Comparison of ENCODE assay signal across 8 cellular contexts in the genomic region with DNA sequence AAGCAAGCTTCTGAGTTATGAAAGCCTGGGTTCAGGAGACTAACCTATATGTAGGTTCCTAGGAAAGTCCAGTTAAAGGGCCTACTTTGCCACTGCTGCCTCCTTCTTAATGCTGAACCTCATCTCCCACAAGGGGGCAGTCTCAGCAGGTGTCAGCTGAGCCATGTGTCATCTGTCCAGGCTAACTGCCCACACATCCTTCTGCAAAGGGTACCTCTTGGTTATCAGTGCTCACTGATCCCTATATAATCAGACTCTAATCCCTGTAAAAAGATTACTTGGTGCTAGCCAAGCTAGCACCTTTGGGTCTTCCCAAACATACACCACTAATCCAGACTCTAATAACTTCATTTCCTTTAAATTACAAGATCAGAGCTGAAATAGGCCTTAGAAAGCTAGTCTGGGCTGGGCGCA. TPM values are rescaled to one million over a fixed set of nuclear protein-coding genes. Genes with fewer than 3 reads are reported as not detected.
DNase-seq lines count a peak whose midpoint lies in the region; ATAC-seq and TF ChIP-seq lines count a peak whose summit lies in the region.

No MANE protein-coding gene starts in this region.

- H3K27ac ChIP-seq in breast epithelium: no peak overlapping the region

- intact Hi-C loops in breast epithelium (cut with DNase I; ENCODE audit: low total_unique reads): no loop called here

- no peaks in the 10 kb centered on the region for H3K27me3 ChIP-seq in breast epithelium

- peaks cover 0 to 3% of the 10 kb centered on the region in 2 donors for H3K4me1 ChIP-seq in breast epithelium

- DNase-seq in NOMO-1 (lab: John Stamatoyannopoulos, UW; ENCODE audit: unreplicated experiment in 2 of 2): peak; percentile 26 to 56
- no peak for DNase-seq in NOMO-1 treated with dmso at 0.1 percent for 144 hours (lab: John Stamatoyannopoulos, UW; ENCODE audit: unreplicated experiment)
- DNase-seq in NCI-H2029 (lab: John Stamatoyannopoulos, UW): peak; percentile 76
- DNase-seq in UCSD-AML1 (lab: John Stamatoyannopoulos, UW; ENCODE audit: unreplicated experiment): peak; percentile 42
- no peak for DNase-seq in breast epithelium (ENCODE audit: low spot score in 2 of 2)
- DNase-seq in kidney glomerular epithelial cell (lab: John Stamatoyannopoulos, UW): peak; percentile 54
- peak; percentile 29 for DNase-seq in stimulated activated CD8-positive, alpha-beta memory T cell treated with anti-CD3 and anti-CD28 coated beads, Interleukin-12 subunit alpha, Interleukin-12 subunit beta, amount 100 ng/mL, for 1 hour (ENCODE audit: low read depth)

- H3K9me3 ChIP-seq in breast epithelium: no peaks in the 10 kb centered on the region

- peak; percentile 16 to 48 (median 37) for TF ChIP-seq CTCF in breast epithelium (IDR thresholded peaks at IDR 0.05)

- no peak for TF ChIP-seq POLR2A in breast epithelium (IDR thresholded peaks at IDR 0.05)

- no peak for ATAC-seq in GM18498 (IDR thresholded peaks at IDR 0.05; ENCODE audit: unreplicated experiment)

- no peak overlapping the region for H3K4me3 ChIP-seq in breast epithelium

- H3K36me3 ChIP-seq in breast epithelium: peaks cover 5% of the 10 kb centered on the region

RNA-seq across cellular contexts. Expression of a gene that starts 9.0 kb away (rescaled TPM):
- total RNA-seq in breast epithelium: 100 to 1,000 TPM; 178 to 313 (median 308) TPM

RNA-seq across cellular contexts. Expression of a gene that starts 12.5 kb away (rescaled TPM):
- total RNA-seq in breast epithelium: 1 to 10 TPM; 2.1 to 5.1 (median 3.6) TPM

RNA-seq across cellular contexts. Expression of a gene that starts 12.8 kb away (rescaled TPM):
- 1 to 10 TPM in 2 of 3 donors, under 1 TPM in 1; 0.64 to 1.6 (median 1.3) TPM for total RNA-seq in breast epithelium

RNA-seq across cellular contexts. Expression of a gene that starts 21.7 kb away (rescaled TPM):
- 10 to 100 TPM in 2 of 3 donors, 1 to 10 TPM in 1; 6.2 to 19.2 (median 11.1) TPM for total RNA-seq in breast epithelium

RNA-seq across cellular contexts. Expression of a gene that starts 38.0 kb away (rescaled TPM):
- 10 to 100 TPM; 85.5 to 96.0 (median 89.4) TPM for total RNA-seq in breast epithelium

Comparison
In these comparisons a context has a peak if more than half of its experiments do, and no peak if none do; other contexts are left out.
1. DNase-seq: peak in NOMO-1 (2 of 2), NCI-H2029 (single experiment), UCSD-AML1 (single experiment), kidney glomerular epithelial cell (single experiment) and stimulated activated CD8-positive, alpha-beta memory T cell treated with anti-CD3 and anti-CD28 coated beads, Interleukin-12 subunit alpha, Interleukin-12 subunit beta, amount 100 ng/mL, for 1 hour (single experiment); none in NOMO-1 treated with dmso at 0.1 percent for 144 hours (single experiment) and breast epithelium (0 of 2).